In the genomic region with DNA sequence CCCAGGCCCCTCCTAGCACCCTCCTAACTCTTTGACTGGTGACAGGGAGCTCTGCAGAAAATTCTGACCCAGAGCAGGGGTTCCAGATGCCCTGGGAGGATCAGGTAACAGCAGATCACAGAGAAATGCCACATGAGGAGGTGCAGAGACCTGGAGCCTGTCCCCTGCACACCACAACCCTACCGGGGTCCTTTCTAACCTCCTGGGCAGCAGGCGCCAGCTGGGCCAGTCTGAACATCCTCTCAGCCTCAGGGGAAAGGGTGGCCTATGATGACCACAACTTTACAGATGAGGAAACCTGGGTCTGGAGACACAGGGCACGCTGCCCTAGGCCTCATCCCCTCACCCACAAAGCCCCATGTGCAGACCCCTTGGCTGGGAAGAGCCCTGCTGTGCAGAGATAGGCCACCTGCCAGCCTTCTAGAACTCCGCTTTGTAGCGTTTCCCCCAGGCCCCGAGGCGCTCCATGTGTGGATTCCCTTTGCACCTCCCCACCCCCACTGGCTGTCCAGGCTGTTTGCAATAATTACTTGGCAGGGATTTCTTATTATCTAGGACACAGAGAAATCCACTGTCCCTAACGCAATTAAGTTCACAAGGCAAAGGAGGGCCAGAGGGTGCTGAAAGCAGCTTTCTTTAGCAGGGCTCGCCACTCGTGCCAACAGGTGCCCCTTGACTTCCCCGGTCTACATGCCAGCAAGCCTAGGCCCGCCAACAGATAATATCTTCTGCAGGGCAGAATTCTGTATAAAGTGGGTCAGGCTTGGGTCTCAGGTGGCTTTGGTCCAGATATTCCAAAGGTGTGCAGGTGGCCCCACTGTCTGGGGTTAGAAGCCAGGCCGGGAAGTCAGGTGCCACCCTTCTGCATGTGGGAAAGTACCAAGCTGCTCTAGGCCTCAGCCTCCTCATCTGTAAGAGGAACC, we compare ENCODE assay signal across 17 cellular contexts. TPM values are rescaled to one million over a fixed set of nuclear protein-coding genes. Genes with fewer than 3 reads are reported as not detected.
DNase-seq lines count a peak whose midpoint lies in the region; ATAC-seq and TF ChIP-seq lines count a peak whose summit lies in the region.
"Had no signal": no experiment of that assay in that cellular context is flagged by ENCODE, and none has a peak within 500 bp of the region (broad histone marks: within the 10 kb centered on the region; RNA-seq: fewer than 3 reads in every experiment).

No MANE protein-coding gene starts in this region.

- no peak overlapping the region for H3K4me3 ChIP-seq in colonic mucosa
- H3K4me3 ChIP-seq in naive thymus-derived CD4-positive, alpha-beta T cell (ENCODE audit: low read length) = no peak overlapping the region
- H3K4me3 ChIP-seq: gastrocnemius medialis, thoracic aorta had no signal

- H3K9me3 Mint-ChIP-seq in HFFc6 (no peaks in the 10 kb centered on the region), osteocyte (ENCODE audit: unreplicated experiment) (no peaks in the 10 kb centered on the region)
- H3K9me3 Mint-ChIP-seq in naive thymus-derived CD4-positive, alpha-beta T cell = no peaks in the 10 kb centered on the region
- H3K9me3 Mint-ChIP-seq: endodermal cell, nephron progenitor cell had no signal

- peaks cover 32% of the 10 kb centered on the region for H3K36me3 Mint-ChIP-seq in HFFc6 (ENCODE audit: low read depth)
- peaks cover 6 to 57% (median 13%) of the 10 kb centered on the region in 5 donors for H3K36me3 Mint-ChIP-seq in naive thymus-derived CD4-positive, alpha-beta T cell
- H3K36me3 Mint-ChIP-seq in osteocyte (ENCODE audit: unreplicated experiment) = peaks cover 67% of the 10 kb centered on the region

- H3K27ac Mint-ChIP-seq in HFFc6 = peak overlapping the region; percentile 49
- peak overlapping the region in 5 of 9 donors; percentile 8 to 82 (median 42) for H3K27ac Mint-ChIP-seq in naive thymus-derived CD4-positive, alpha-beta T cell
- H3K27ac Mint-ChIP-seq in osteocyte (ENCODE audit: unreplicated experiment) = no peak overlapping the region
- H3K27ac Mint-ChIP-seq: activated CD8-positive, alpha-beta memory T cell treated with anti-CD3 and anti-CD28 coated beads, Interleukin-2, amount 10 ng/mL, durations not matched to agents 7 days and 5 days; endodermal cell had no signal

- ATAC-seq in naive thymus-derived CD4-positive, alpha-beta T cell = no peak
- ATAC-seq: activated CD8-positive, alpha-beta memory T cell treated with anti-CD3 and anti-CD28 coated beads, Interleukin-2, amount 10 ng/mL, durations not matched to agents 7 days and 5 days; gastrocnemius medialis; left colon had no signal

- TF ChIP-seq CTCF in HFFc6 (IDR thresholded peaks at IDR 0.05) (no peak), colonic mucosa (IDR thresholded peaks at IDR 0.05) (no peak), osteocyte (IDR thresholded peaks at IDR 0.05) (no peak)

- CTCF ChIA-PET in naive thymus-derived CD4-positive, alpha-beta T cell (lab: Charles Lee) = no interaction called here

- H3K27me3 Mint-ChIP-seq in HFFc6 (ENCODE audit: insufficient read depth) (peaks cover 17% of the 10 kb centered on the region), osteocyte (ENCODE audit: unreplicated experiment) (no peaks in the 10 kb centered on the region)
- no peaks in the 10 kb centered on the region for H3K27me3 Mint-ChIP-seq in naive thymus-derived CD4-positive, alpha-beta T cell
- H3K27me3 Mint-ChIP-seq: activated CD8-positive, alpha-beta memory T cell treated with anti-CD3 and anti-CD28 coated beads, Interleukin-2, amount 10 ng/mL, durations not matched to agents 7 days and 5 days had no signal

- H3K9me3 ChIP-seq in colonic mucosa = no peaks in the 10 kb centered on the region
- H3K9me3 ChIP-seq in naive thymus-derived CD4-positive, alpha-beta T cell (ENCODE audit: control insufficient read depth in 2 of 3, low read length in 3 of 3) = no peaks in the 10 kb centered on the region
- H3K9me3 ChIP-seq: gastrocnemius medialis, thoracic aorta had no signal

- no peak overlapping the region for H3K4me3 Mint-ChIP-seq in HFFc6
- H3K4me3 Mint-ChIP-seq in naive thymus-derived CD4-positive, alpha-beta T cell = no peak overlapping the region
- no peak overlapping the region for H3K4me3 Mint-ChIP-seq in osteocyte (ENCODE audit: unreplicated experiment)
- H3K4me3 Mint-ChIP-seq: activated CD8-positive, alpha-beta memory T cell treated with anti-CD3 and anti-CD28 coated beads, Interleukin-2, amount 10 ng/mL, durations not matched to agents 7 days and 5 days; endodermal cell; nephron progenitor cell had no signal

- H3K36me3 ChIP-seq in colonic mucosa = peaks cover 76% of the 10 kb centered on the region
- peaks cover 50 to 99% (median 73%) of the 10 kb centered on the region in 3 experiments for H3K36me3 ChIP-seq in naive thymus-derived CD4-positive, alpha-beta T cell (ENCODE audit: control insufficient read depth in 2 of 3, insufficient read depth in 3 of 3, low read length in 3 of 3)

- POLR2A ChIA-PET in naive thymus-derived CD4-positive, alpha-beta T cell (lab: Charles Lee) = interaction anchor here (1.7 to 2.1 kb wide), 2 partner anchors 15 to 37 kb away, joined by 4 to 5 read pairs; no protein-coding TSS in a partner anchor

- no peaks in the 10 kb centered on the region for H3K27me3 ChIP-seq in colonic mucosa
- no peaks in the 10 kb centered on the region for H3K27me3 ChIP-seq in naive thymus-derived CD4-positive, alpha-beta T cell (ENCODE audit: control insufficient read depth in 2 of 2, insufficient read depth in 2 of 2, low read length in 2 of 2)
- H3K27me3 ChIP-seq: gastrocnemius medialis had no signal

- H3K9ac ChIP-seq in colonic mucosa (ENCODE audit: low read depth in 2 of 2, low read length in 2 of 2) = no peak overlapping the region

- peak; percentile 36 for DNase-seq in NCI-H2196 (lab: John Stamatoyannopoulos, UW; ENCODE audit: unreplicated experiment)
- no peak for DNase-seq in NCI-H2196 treated with DMSO at 0.1 percent for 48 hours (lab: John Stamatoyannopoulos, UW; ENCODE audit: unreplicated experiment)
- DNase-seq in HFFc6 = no peak
- peak; percentile 17 for DNase-seq in colonic mucosa
- DNase-seq in naive thymus-derived CD4-positive, alpha-beta T cell = peak in 1 of 9 donors; percentile 8
- DNase-seq in osteocyte (ENCODE audit: extremely low spot score, unreplicated experiment) = no peak
- no peak for DNase-seq in NCI-H1092 (lab: John Stamatoyannopoulos, UW)
- no peak for DNase-seq in glomerular visceral epithelial cell (ENCODE audit: extremely low spot score)
- DNase-seq: activated CD8-positive, alpha-beta memory T cell treated with anti-CD3 and anti-CD28 coated beads, Interleukin-2, amount 10 ng/mL, durations not matched to agents 7 days and 5 days; endodermal cell; left colon; NCI-H524 treated with DMSO at 0.1 percent for 48 hours; nephron progenitor cell; SHP77 treated with DMSO at 0.1 percent for 48 hours had no signal

- intact Hi-C loops in colonic mucosa (cut with DNase I) = no loop called here
- intact Hi-C loops in naive thymus-derived CD4-positive, alpha-beta T cell (cut with micrococcal nuclease) = no loop called here

- H3K4me1 Mint-ChIP-seq in HFFc6 (ENCODE audit: low read depth) (peaks cover 14% of the 10 kb centered on the region), osteocyte (ENCODE audit: unreplicated experiment) (peaks cover 18% of the 10 kb centered on the region)
- H3K4me1 Mint-ChIP-seq in naive thymus-derived CD4-positive, alpha-beta T cell = peaks cover 0 to 7% (median 0%) of the 10 kb centered on the region in 7 donors
- H3K4me1 Mint-ChIP-seq: activated CD8-positive, alpha-beta memory T cell treated with anti-CD3 and anti-CD28 coated beads, Interleukin-2, amount 10 ng/mL, durations not matched to agents 7 days and 5 days; endodermal cell had no signal

- H3K27ac ChIP-seq in colonic mucosa = no peak overlapping the region
- H3K27ac ChIP-seq in naive thymus-derived CD4-positive, alpha-beta T cell (ENCODE audit: low read depth, low read length) = no peak overlapping the region
- H3K27ac ChIP-seq: 22Rv1 had no signal

- no peaks in the 10 kb centered on the region for H3K4me1 ChIP-seq in colonic mucosa
- H3K4me1 ChIP-seq in naive thymus-derived CD4-positive, alpha-beta T cell (ENCODE audit: control insufficient read depth in 2 of 2, insufficient read depth in 2 of 2, low read length in 2 of 2) = peaks cover 0 to 3% of the 10 kb centered on the region in 2 donors

RNA-seq across cellular contexts. Expression of a gene that starts 36.4 kb away (rescaled TPM):
- 100 to 1,000 TPM; 720 to 838 (median 782) TPM for total RNA-seq in HFFc6 (2021; fragmentation: NEBNext Ultra II Directional; extraction: Animal tissue kit (Norgen Biotek cat#: 25700))
- total RNA-seq in colonic mucosa (100 to 1,000 TPM; 437 to 476 TPM), osteocyte (533 and 537 TPM in 2 replicates)
- total RNA-seq in naive thymus-derived CD4-positive, alpha-beta T cell = 100 to 1,000 TPM; 242 to 470 (median 330) TPM
- polyA plus RNA-seq in naive thymus-derived CD4-positive, alpha-beta T cell = 100 to 1,000 TPM; 268 to 412 TPM

RNA-seq across cellular contexts. Expression of a gene that starts 58.9 kb away (rescaled TPM):
- 1 to 10 TPM; 1.3 to 2.0 (median 1.6) TPM for total RNA-seq in HFFc6 (2021; fragmentation: NEBNext Ultra II Directional; extraction: Animal tissue kit (Norgen Biotek cat#: 25700))
- total RNA-seq in colonic mucosa (1 to 10 TPM; 4.3 to 6.8 TPM), osteocyte (0.31 and 0.43 TPM in 2 replicates)
- 1 to 10 TPM; 1.5 to 9.6 (median 3.8) TPM for total RNA-seq in naive thymus-derived CD4-positive, alpha-beta T cell
- 1 to 10 TPM in 1 of 2 donors, under 1 TPM in 1; 0.36 to 1.5 TPM for polyA plus RNA-seq in naive thymus-derived CD4-positive, alpha-beta T cell

Comparison
In these comparisons a context has a peak if more than half of its experiments do, and no peak if none do; other contexts are left out.
1. DNase-seq: peak in NCI-H2196 (single experiment) and colonic mucosa (single experiment); none in NCI-H2196 treated with DMSO at 0.1 percent for 48 hours (single experiment), HFFc6 (single experiment), osteocyte (single experiment), NCI-H1092 (single experiment) and glomerular visceral epithelial cell (single experiment).